In the genomic region with DNA sequence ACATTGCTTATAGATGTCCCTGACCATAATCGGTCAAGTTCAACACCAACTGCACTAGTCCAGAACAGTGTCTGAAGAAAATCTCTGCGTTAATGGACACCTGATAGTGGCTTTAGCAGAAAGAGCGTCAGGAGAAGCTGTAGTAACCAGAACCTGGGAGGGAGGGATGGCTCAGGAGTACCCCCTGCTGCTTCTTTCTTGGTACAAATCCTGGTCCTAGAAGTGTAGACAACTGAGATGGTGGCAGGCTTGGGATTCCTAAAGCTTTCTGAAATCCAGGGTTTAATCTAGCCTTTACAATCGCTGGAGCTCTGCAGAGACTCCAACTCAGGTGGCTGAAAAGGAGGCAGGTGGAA, we compare ENCODE assay signal across 8 cellular contexts. TPM values are rescaled to one million over a fixed set of nuclear protein-coding genes. Genes with fewer than 3 reads are reported as not detected.
DNase-seq lines count a peak whose midpoint lies in the region; ATAC-seq and TF ChIP-seq lines count a peak whose summit lies in the region.

No MANE protein-coding gene starts in this region.

- TF ChIP-seq CTCF in DND-41 (IDR thresholded peaks at IDR 0.05; ENCODE audit: borderline replicate concordance, extremely low read depth, low read length, poor library complexity, severe bottlenecking) = no peak
- TF ChIP-seq CTCF in gastrocnemius medialis (IDR thresholded peaks at IDR 0.05 in 4 of 5, conservative IDR thresholded peaks at IDR 0.05 in 1 of 5) = peak in 3 of 5 experiments; percentile 5 to 40 (median 16)
- TF ChIP-seq CTCF in GM13977 (IDR thresholded peaks at IDR 0.05; ENCODE audit: extremely low read depth, insufficient read depth, missing control alignments) = no peak

- peaks cover 54% of the 10 kb centered on the region for H3K4me1 ChIP-seq in DND-41 (ENCODE audit: insufficient read depth, low read length)
- peaks cover 13% of the 10 kb centered on the region for H3K4me1 ChIP-seq in NT2/D1 (ENCODE audit: insufficient read depth, insufficient read length)
- H3K4me1 ChIP-seq in gastrocnemius medialis = peaks cover 91 to 97% of the 10 kb centered on the region in 2 donors

- in situ Hi-C loops in gastrocnemius medialis (cut with MboI; ENCODE audit: low sequenced_read_pairs in 4 of 4) (loop anchor here in 1 of 4 donors (5.0 kb wide), 1 partner anchor 34 kb away; no protein-coding TSS in a partner anchor), GM13977 (cut with MboI; ENCODE audit: low pct_unique_long_range_greater_than_20kb, low sequenced_read_pairs, unreplicated experiment) (no loop called here)

- peaks cover 78 to 82% of the 10 kb centered on the region in 2 donors for H3K4me1 Mint-ChIP-seq in effector memory CD8-positive, alpha-beta T cell (ENCODE audit: low read depth in 2 of 2)

- no peaks in the 10 kb centered on the region for H3K9me3 Mint-ChIP-seq in effector memory CD8-positive, alpha-beta T cell

- no peak overlapping the region for H2AFZ ChIP-seq in DND-41 (ENCODE audit: low read depth, low read length)

- H3K4me3 ChIP-seq in DND-41 (ENCODE audit: low read depth in 1 of 2, low read length in 2 of 2) (no peak overlapping the region), NT2/D1 (ENCODE audit: insufficient read length, low read depth) (no peak overlapping the region), gastrocnemius medialis (peak overlapping the region in 2 of 4 donors; percentile 40 to 50)

- H3K36me3 Mint-ChIP-seq in effector memory CD8-positive, alpha-beta T cell (ENCODE audit: insufficient read depth) = peaks cover 9% of the 10 kb centered on the region

- DNase-seq in DND-41 (no peak), NT2/D1 (ENCODE audit: low read depth, low spot score) (no peak), gastrocnemius medialis (peak in 1 of 2 donors; percentile 57), cerebellar nuclear complex (lab: John Stamatoyannopoulos, UW) (no peak), GM13977 (ENCODE audit: low spot score) (no peak)
- DNase-seq in effector memory CD8-positive, alpha-beta T cell = no peak
- DNase-seq in activated effector memory CD4-positive, alpha-beta T cell treated with Interleukin-2 at 50 U/mL for 16 hours = no peak

- H3K27me3 Mint-ChIP-seq in effector memory CD8-positive, alpha-beta T cell = no peaks in the 10 kb centered on the region

- peaks cover 26% of the 10 kb centered on the region for H3K36me3 ChIP-seq in DND-41 (ENCODE audit: insufficient read depth, low read length)
- peaks cover 55% of the 10 kb centered on the region for H3K36me3 ChIP-seq in NT2/D1 (ENCODE audit: insufficient read depth, insufficient read length, low read length)
- no peaks in the 10 kb centered on the region for H3K36me3 ChIP-seq in gastrocnemius medialis

- peak overlapping the region; percentile 89 to 93 for H3K27ac Mint-ChIP-seq in effector memory CD8-positive, alpha-beta T cell

- H3K9ac ChIP-seq in DND-41 (ENCODE audit: low read depth, low read length) (peak overlapping the region; percentile 45), NT2/D1 (ENCODE audit: insufficient read length, low read depth) (peak overlapping the region; percentile 37)

- H3K79me2 ChIP-seq in DND-41 (ENCODE audit: insufficient read depth, low read length) = peaks cover 93% of the 10 kb centered on the region

- H3K4me3 Mint-ChIP-seq in effector memory CD8-positive, alpha-beta T cell = peak overlapping the region; percentile 82 to 88

- no peak for TF ChIP-seq POLR2A in gastrocnemius medialis (IDR thresholded peaks at IDR 0.05)

- H3K9me3 ChIP-seq in DND-41 (ENCODE audit: insufficient read depth, low read length, severe bottlenecking) (no peaks in the 10 kb centered on the region), NT2/D1 (ENCODE audit: insufficient read depth, low read length) (no peaks in the 10 kb centered on the region), gastrocnemius medialis (no peaks in the 10 kb centered on the region)

- ATAC-seq in DND-41 (ENCODE audit: insufficient read depth, low read depth) (no peak), gastrocnemius medialis (peak; percentile 13 to 21), GM18868 (IDR thresholded peaks at IDR 0.05; ENCODE audit: unreplicated experiment) (no peak)
- no peak for ATAC-seq in effector memory CD8-positive, alpha-beta T cell (replicated peaks)

- H3K27ac ChIP-seq in DND-41 (ENCODE audit: low read length) (peak overlapping the region; percentile 81), gastrocnemius medialis (peak overlapping the region; percentile 88 to 98 (median 94))

- intact Hi-C loops in gastrocnemius medialis (cut with DNase I; ENCODE audit: low total_unique reads) = loop anchor here (10.0 kb wide), 1 partner anchor 593 kb away; no protein-coding TSS in a partner anchor

- H3K4me2 ChIP-seq in DND-41 (ENCODE audit: insufficient read depth, low read length) = peak overlapping the region; percentile 74

- peaks cover 18% of the 10 kb centered on the region for H4K20me1 ChIP-seq in DND-41 (ENCODE audit: insufficient read depth, low read length)

- H3K27me3 ChIP-seq in DND-41 (ENCODE audit: insufficient read depth, low read length, poor library complexity) = no peaks in the 10 kb centered on the region
- H3K27me3 ChIP-seq in NT2/D1 (ENCODE audit: insufficient read depth, insufficient read length) = peaks cover 7% of the 10 kb centered on the region
- no peaks in the 10 kb centered on the region for H3K27me3 ChIP-seq in gastrocnemius medialis

RNA-seq across cellular contexts. Expression of a gene that starts 5.4 kb away (rescaled TPM):
- 10 to 100 TPM; 18.0 to 62.8 (median 34.0) TPM for total RNA-seq in gastrocnemius medialis

RNA-seq across cellular contexts. Expression of a gene that starts 49.5 kb away (rescaled TPM):
- not detected for total RNA-seq in gastrocnemius medialis

Comparison
In these comparisons a context has a peak if more than half of its experiments do, and no peak if none do; other contexts are left out.
1. ATAC-seq: peak in gastrocnemius medialis (2 of 2); none in DND-41 (single experiment), effector memory CD8-positive, alpha-beta T cell (single experiment) and GM18868 (single experiment).
2. CTCF ChIP-seq: peak in gastrocnemius medialis (3 of 5); none in DND-41 (single experiment) and GM13977 (single experiment).